ENCODE assay signal across 8 cellular contexts in genomic region chr22:37519268-37520195, GRCh38.
A peak's percentile ranks its signal among the peaks of the same experiment; 100 is the strongest.
DNase-seq lines count a peak whose midpoint lies in the region; ATAC-seq and TF ChIP-seq lines count a peak whose summit lies in the region.

Gene CARD10, minus strand, starts transcription at chr22:37519415. Its CDS starts 215 bp downstream, at chr22:37519200.

- H3K9ac ChIP-seq in BLaER1 treated with 17β-estradiol and CSF1 and Interleukin-3, amounts not matched to agents 10 nM and 100 nM, result peak within 1 kb of the TSS in 10 of 11 experiments; percentile 39 to 75 (median 58); a peak in 17 of 22 replicates
- no peak within 1 kb of the TSS for H3K9ac ChIP-seq in iPS-20b (ENCODE audit: low read depth, low read length)

- TF ChIP-seq CTCF in astrocyte of the cerebellum (IDR thresholded peaks at IDR 0.05; ENCODE audit: low read depth, low read length, missing control alignments), result no peak

- no peaks in the 10 kb centered on the region for H3K36me3 Mint-ChIP-seq in stimulated activated effector memory CD8-positive, alpha-beta T cell treated with anti-CD3 and anti-CD28 coated beads, Interleukin-12 subunit alpha, Interleukin-12 subunit beta, amount 100 ng/mL, for 72 hours

- in situ Hi-C loops in astrocyte of the cerebellum (cut with HindIII; ENCODE audit: low sequenced_read_pairs), result no loop called here

- H3K4me1 ChIP-seq in BLaER1 treated with 17β-estradiol and CSF1 and Interleukin-3, amounts not matched to agents 10 nM and 100 nM, result peaks cover 11 to 20% (median 15%) of the 10 kb centered on the region in 10 experiments
- no peaks in the 10 kb centered on the region for H3K4me1 ChIP-seq in iPS-20b (ENCODE audit: insufficient read depth, low read length)

- no peaks in the 10 kb centered on the region for H3K9me3 Mint-ChIP-seq in stimulated activated effector memory CD8-positive, alpha-beta T cell treated with anti-CD3 and anti-CD28 coated beads, Interleukin-12 subunit alpha, Interleukin-12 subunit beta, amount 100 ng/mL, for 72 hours

- no peaks in the 10 kb centered on the region for H3K9me3 ChIP-seq in BLaER1 treated with 17β-estradiol and CSF1 and Interleukin-3, amounts not matched to agents 10 nM and 100 nM (replicated peaks in 1 of 11)
- H3K9me3 ChIP-seq in iPS-20b (ENCODE audit: insufficient read depth, low read depth, low read length), result no peaks in the 10 kb centered on the region; the same call in 1 of the 2 replicates

- H3K4me3 Mint-ChIP-seq in stimulated activated effector memory CD8-positive, alpha-beta T cell treated with anti-CD3 and anti-CD28 coated beads, Interleukin-12 subunit alpha, Interleukin-12 subunit beta, amount 100 ng/mL, for 72 hours, result peak within 1 kb of the TSS; percentile 68

- peak; percentile 74 for DNase-seq in HuH-7.5 (ENCODE audit: low spot score)
- DNase-seq in astrocyte of the cerebellum (ENCODE audit: low read depth), result no peak
- DNase-seq in stimulated activated effector memory CD8-positive, alpha-beta T cell treated with anti-CD3 and anti-CD28 coated beads, Interleukin-12 subunit alpha, Interleukin-12 subunit beta, amount 100 ng/mL, for 72 hours (ENCODE audit: low spot score in 2 of 2), result no peak
- no peak for DNase-seq in GOT3 (lab: John Stamatoyannopoulos, UW)
- no peak for DNase-seq in SKM-1 treated with dmso at 0.1 percent for 144 hours (lab: John Stamatoyannopoulos, UW; ENCODE audit: unreplicated experiment)
- no peak for DNase-seq in epidermal melanocyte (ENCODE audit: insufficient read length, low spot score)

- ATAC-seq in stimulated activated effector memory CD8-positive, alpha-beta T cell treated with anti-CD3 and anti-CD28 coated beads, Interleukin-12 subunit alpha, Interleukin-12 subunit beta, amount 100 ng/mL, for 72 hours, result peak; percentile 70

- peak within 1 kb of the TSS; percentile 56 for H3K27ac Mint-ChIP-seq in stimulated activated effector memory CD8-positive, alpha-beta T cell treated with anti-CD3 and anti-CD28 coated beads, Interleukin-12 subunit alpha, Interleukin-12 subunit beta, amount 100 ng/mL, for 72 hours

- H3K36me3 ChIP-seq in BLaER1 treated with 17β-estradiol and CSF1 and Interleukin-3, amounts not matched to agents 10 nM and 100 nM, result no peaks in the 10 kb centered on the region
- no peaks in the 10 kb centered on the region for H3K36me3 ChIP-seq in iPS-20b (ENCODE audit: insufficient read depth, low read depth, low read length)

- H4K20me1 ChIP-seq in BLaER1 treated with 17β-estradiol and CSF1 and Interleukin-3, amounts not matched to agents 10 nM and 100 nM, result peaks cover 0 to 30% (median 12%) of the 10 kb centered on the region in 11 experiments; a peak in 12 of 22 replicates

- peak within 1 kb of the TSS; percentile 51 to 72 (median 60) for H3K4me3 ChIP-seq in BLaER1 treated with 17β-estradiol and CSF1 and Interleukin-3, amounts not matched to agents 10 nM and 100 nM
- peak within 1 kb of the TSS; percentile 66 for H3K4me3 ChIP-seq in astrocyte of the cerebellum (ENCODE audit: low read depth, low read length)
- peak within 1 kb of the TSS; percentile 60 for H3K4me3 ChIP-seq in iPS-20b (ENCODE audit: low read length)

- peak within 1 kb of the TSS; percentile 86 to 96 (median 92) for H3K4me2 ChIP-seq in BLaER1 treated with 17β-estradiol and CSF1 and Interleukin-3, amounts not matched to agents 10 nM and 100 nM

- H3K4me1 Mint-ChIP-seq in stimulated activated effector memory CD8-positive, alpha-beta T cell treated with anti-CD3 and anti-CD28 coated beads, Interleukin-12 subunit alpha, Interleukin-12 subunit beta, amount 100 ng/mL, for 72 hours, result peaks cover 6% of the 10 kb centered on the region

- H3K27ac ChIP-seq in BLaER1 treated with 17β-estradiol and CSF1 and Interleukin-3, amounts not matched to agents 10 nM and 100 nM, result no peak within 1 kb of the TSS
- no peak within 1 kb of the TSS for H3K27ac ChIP-seq in iPS-20b (ENCODE audit: low read length)

- peaks cover 66 to 91% (median 86%) of the 10 kb centered on the region in 11 experiments for H3K27me3 ChIP-seq in BLaER1 treated with 17β-estradiol and CSF1 and Interleukin-3, amounts not matched to agents 10 nM and 100 nM
- H3K27me3 ChIP-seq in iPS-20b (ENCODE audit: insufficient read depth, low read length), result peaks cover 42% of the 10 kb centered on the region
